ENCODE assay signal across 8 cellular contexts in genomic region chr10:101043356-101043707, GRCh38. TPM values are rescaled to one million over a fixed set of nuclear protein-coding genes. Genes with fewer than 3 reads are reported as not detected.
DNase-seq lines count a peak whose midpoint lies in the region; ATAC-seq and TF ChIP-seq lines count a peak whose summit lies in the region.

No MANE protein-coding gene starts in this region.

- ATAC-seq in GM18861 (IDR thresholded peaks at IDR 0.05; ENCODE audit: unreplicated experiment), result no peak

- H3K9me3 ChIP-seq in SJSA1 (replicated peaks) (no peaks in the 10 kb centered on the region), skeletal muscle tissue (ENCODE audit: control insufficient read depth in 3 of 3, low read length in 3 of 3) (no peaks in the 10 kb centered on the region)

- DNase-seq in DMS 273 (lab: John Stamatoyannopoulos, UW; ENCODE audit: unreplicated experiment) (peak; percentile 36), DMS 273 treated with DMSO at 0.1 percent for 48 hours (lab: John Stamatoyannopoulos, UW) (no peak), SJSA1 (ENCODE audit: low read depth in 1 of 2, low spot score in 2 of 2) (no peak), fibroblast of mammary gland (ENCODE audit: low read depth) (peak; percentile 15), NCI-H446 (lab: John Stamatoyannopoulos, UW) (no peak), activated gamma-delta T cell treated with Interleukin-2 at 50 U/mL for 16 hours (no peak)

- H3K9ac ChIP-seq in skeletal muscle tissue (ENCODE audit: low read depth in 1 of 3, low read length in 3 of 3), result peak overlapping the region; percentile 76 to 83 (median 81)

- H3K27me3 ChIP-seq in SJSA1 (replicated peaks), result no peaks in the 10 kb centered on the region
- peaks cover 17 to 21% (median 19%) of the 10 kb centered on the region in 3 donors for H3K27me3 ChIP-seq in skeletal muscle tissue (ENCODE audit: control insufficient read depth in 3 of 3, insufficient read depth in 3 of 3, low read length in 3 of 3)

- H3K36me3 ChIP-seq in SJSA1 (peaks cover 14% of the 10 kb centered on the region), skeletal muscle tissue (ENCODE audit: control insufficient read depth in 3 of 3, insufficient read depth in 3 of 3, low read length in 3 of 3) (peaks cover 0 to 13% (median 2%) of the 10 kb centered on the region in 3 donors)

- no peak for TF ChIP-seq CTCF in fibroblast of mammary gland (conservative IDR thresholded peaks at IDR 0.05; ENCODE audit: control insufficient read depth, insufficient read depth, low read depth, low read length)

- H3K4me3 ChIP-seq in SJSA1 (peak overlapping the region; percentile 40), fibroblast of mammary gland (ENCODE audit: control insufficient read depth, low read depth, low read length) (peak overlapping the region; percentile 58), skeletal muscle tissue (ENCODE audit: low read length in 3 of 3) (peak overlapping the region; percentile 82 to 88 (median 85))

- H3K4me1 ChIP-seq in SJSA1 (replicated peaks) (peaks cover 17% of the 10 kb centered on the region), skeletal muscle tissue (ENCODE audit: control insufficient read depth in 3 of 3, insufficient read depth in 3 of 3, low read length in 3 of 3) (peaks cover 14 to 17% (median 16%) of the 10 kb centered on the region in 3 donors)

- H3K27ac ChIP-seq in SJSA1 (peak overlapping the region; percentile 76), skeletal muscle tissue (ENCODE audit: low read depth, low read length) (peak overlapping the region; percentile 77)

RNA-seq across cellular contexts. Expression of gene SFXN3, which starts 12.3 kb away (rescaled TPM):
- 29.6 and 52.4 TPM in 2 replicates for total RNA-seq in SJSA1 (2014; rRNA removed; shearing (Covaris generic))
- 18.8 TPM for total RNA-seq in skeletal muscle tissue

RNA-seq across cellular contexts. Expression of gene PDZD7, which starts 12.4 kb away (rescaled TPM):
- total RNA-seq in SJSA1 (2014; rRNA removed; shearing (Covaris generic)), result 0.50 and 1.3 TPM in 2 replicates
- 1.0 TPM for total RNA-seq in skeletal muscle tissue

RNA-seq across cellular contexts. Expression of gene KAZALD1, which starts 18.5 kb away (rescaled TPM):
- total RNA-seq in SJSA1 (2014; rRNA removed; shearing (Covaris generic)), result 1.4 and 1.8 TPM in 2 replicates
- total RNA-seq in skeletal muscle tissue, result 23.5 TPM

RNA-seq across cellular contexts. Expression of gene LZTS2, which starts 43.7 kb away (rescaled TPM):
- 70.0 and 72.8 TPM in 2 replicates for total RNA-seq in SJSA1 (2014; rRNA removed; shearing (Covaris generic))
- total RNA-seq in skeletal muscle tissue, result 37.6 TPM

RNA-seq across cellular contexts. Expression of gene TWNK, which starts 56.0 kb away (rescaled TPM):
- 4.3 and 7.5 TPM in 2 replicates for total RNA-seq in SJSA1 (2014; rRNA removed; shearing (Covaris generic))
- 4.2 TPM for total RNA-seq in skeletal muscle tissue

Comparison
In these comparisons a context has a peak if more than half of its experiments do, and no peak if none do; other contexts are left out.
1. DNase-seq: peak in DMS 273 (single experiment) and fibroblast of mammary gland (single experiment); none in DMS 273 treated with DMSO at 0.1 percent for 48 hours (single experiment), SJSA1 (0 of 2), NCI-H446 (0 of 2) and activated gamma-delta T cell treated with Interleukin-2 at 50 U/mL for 16 hours (single experiment).
2. Peak in every context shown above with its lines, with median percentiles within 50 percentile points of each other: H3K4me3 ChIP-seq.